In genomic region chr11:3046190-3046589, GRCh38 we compare ENCODE assay signal across 14 cellular contexts. TPM values are rescaled to one million over a fixed set of nuclear protein-coding genes. Genes with fewer than 3 reads are reported as not detected.
DNase-seq lines count a peak whose midpoint lies in the region; ATAC-seq and TF ChIP-seq lines count a peak whose summit lies in the region.
"Had no signal": no experiment of that assay in that cellular context is flagged by ENCODE, and none has a peak within 500 bp of the region (broad histone marks: within the 10 kb centered on the region; RNA-seq: fewer than 3 reads in every experiment).

No MANE protein-coding gene starts in this region.

- CTCF ChIA-PET in naive thymus-derived CD4-positive, alpha-beta T cell (lab: Charles Lee): interaction anchor here (0.7 kb wide), 1 partner anchor 10 kb away, joined by 3 read pairs; no protein-coding TSS in a partner anchor

- H3K4me3 ChIP-seq in GM06990 (replicated peaks; ENCODE audit: low read depth, low read length) (no peak overlapping the region), LNCaP clone FGC (ENCODE audit: low read depth, low read length) (no peak overlapping the region), dorsolateral prefrontal cortex (no peak overlapping the region)
- no peak overlapping the region for H3K4me3 ChIP-seq in naive thymus-derived CD4-positive, alpha-beta T cell (ENCODE audit: low read length)
- H3K4me3 ChIP-seq: left ventricle myocardium inferior, spleen had no signal

- peak; percentile 10 for TF ChIP-seq CTCF in GM06990 (IDR thresholded peaks at IDR 0.05; ENCODE audit: insufficient read depth, low read length, poor library complexity, severe bottlenecking)
- TF ChIP-seq CTCF in LNCaP clone FGC (IDR thresholded peaks at IDR 0.05; ENCODE audit: control insufficient read depth, extremely low read depth, insufficient read depth): peak; percentile 27; the same call in 1 of the 2 replicates
- TF ChIP-seq CTCF in dorsolateral prefrontal cortex (IDR thresholded peaks at IDR 0.05 in 54 of 56, conservative IDR thresholded peaks at IDR 0.05 in 2 of 56; ENCODE audit: low read depth in 1 of 56, partially characterized antibody in 56 of 56): peak in 44 of 56 donors; percentile 10 to 49 (median 30)
- peak; percentile 23 for TF ChIP-seq CTCF in neural crest cell (conservative IDR thresholded peaks at IDR 0.05)

- no peaks in the 10 kb centered on the region for H3K36me3 Mint-ChIP-seq in neural crest cell (ENCODE audit: low read depth)
- peaks cover 0 to 3% (median 2%) of the 10 kb centered on the region in 5 donors for H3K36me3 Mint-ChIP-seq in naive thymus-derived CD4-positive, alpha-beta T cell

- no peaks in the 10 kb centered on the region for H3K9me3 ChIP-seq in naive thymus-derived CD4-positive, alpha-beta T cell (ENCODE audit: control insufficient read depth in 2 of 3, low read length in 3 of 3)
- H3K9me3 ChIP-seq: left ventricle myocardium inferior, spleen had no signal

- intact Hi-C loops in dorsolateral prefrontal cortex (cut with DNase I): no loop called here
- intact Hi-C loops in naive thymus-derived CD4-positive, alpha-beta T cell (cut with micrococcal nuclease): no loop called here

- no peak for ATAC-seq in activated CD4-positive, CD25-positive, alpha-beta regulatory T cell treated with anti-CD3 and anti-CD28 coated beads, Interleukin-2, amount 50 U/mL, for 24 hours
- no peak for ATAC-seq in naive thymus-derived CD4-positive, alpha-beta T cell

- DNase-seq in GM06990 (ENCODE audit: extremely low read depth, insufficient read length) (no peak), LNCaP clone FGC (ENCODE audit: low read depth) (no peak), dorsolateral prefrontal cortex (no peak), neural crest cell (ENCODE audit: low read depth, low spot score) (no peak), DMS79 treated with DMSO at 0.1 percent for 48 hours (lab: John Stamatoyannopoulos, UW) (no peak)
- DNase-seq in activated CD4-positive, CD25-positive, alpha-beta regulatory T cell treated with anti-CD3 and anti-CD28 coated beads, Interleukin-2, amount 50 U/mL, for 72 hours: no peak
- no peak for DNase-seq in naive thymus-derived CD4-positive, alpha-beta T cell
- DNase-seq: OCI-M1, spleen, T-helper 1 cell, trophoblast cell had no signal

- H3K36me3 ChIP-seq in GM06990 (ENCODE audit: control insufficient read depth, insufficient read depth, low read length): peaks cover 27% of the 10 kb centered on the region
- H3K36me3 ChIP-seq in naive thymus-derived CD4-positive, alpha-beta T cell (ENCODE audit: control insufficient read depth in 2 of 3, insufficient read depth in 3 of 3, low read length in 3 of 3): peaks cover 0 to 62% (median 6%) of the 10 kb centered on the region in 3 experiments

- H3K27ac Mint-ChIP-seq in neural crest cell (ENCODE audit: unreplicated experiment): no peak overlapping the region
- H3K27ac Mint-ChIP-seq in naive thymus-derived CD4-positive, alpha-beta T cell: no peak overlapping the region
- H3K27ac Mint-ChIP-seq: activated naive CD4-positive, alpha-beta T cell treated with anti-CD3 and anti-CD28 coated beads, Interleukin-2, amount 50 U/mL, for 24 hours had no signal

- H3K9me3 Mint-ChIP-seq in neural crest cell: no peaks in the 10 kb centered on the region
- H3K9me3 Mint-ChIP-seq in naive thymus-derived CD4-positive, alpha-beta T cell: no peaks in the 10 kb centered on the region
- H3K9me3 Mint-ChIP-seq: activated naive CD4-positive, alpha-beta T cell treated with anti-CD3 and anti-CD28 coated beads, Interleukin-2, amount 50 U/mL, for 24 hours had no signal

- H3K27me3 ChIP-seq in GM06990 (replicated peaks; ENCODE audit: control insufficient read depth, insufficient read depth, low read length): no peaks in the 10 kb centered on the region
- no peaks in the 10 kb centered on the region for H3K27me3 ChIP-seq in dorsolateral prefrontal cortex
- no peaks in the 10 kb centered on the region for H3K27me3 ChIP-seq in naive thymus-derived CD4-positive, alpha-beta T cell (ENCODE audit: control insufficient read depth in 2 of 2, insufficient read depth in 2 of 2, low read length in 2 of 2)
- H3K27me3 ChIP-seq: spleen had no signal

- no peak overlapping the region for H3K4me3 Mint-ChIP-seq in neural crest cell
- no peak overlapping the region for H3K4me3 Mint-ChIP-seq in naive thymus-derived CD4-positive, alpha-beta T cell
- H3K4me3 Mint-ChIP-seq: activated naive CD4-positive, alpha-beta T cell treated with anti-CD3 and anti-CD28 coated beads, Interleukin-2, amount 50 U/mL, for 24 hours had no signal

- peaks cover 0 to 15% of the 10 kb centered on the region in 2 donors for H3K4me1 ChIP-seq in naive thymus-derived CD4-positive, alpha-beta T cell (ENCODE audit: control insufficient read depth in 2 of 2, insufficient read depth in 2 of 2, low read length in 2 of 2)

- POLR2A ChIA-PET in naive thymus-derived CD4-positive, alpha-beta T cell (lab: Charles Lee): no interaction called here

- H3K4me1 Mint-ChIP-seq in neural crest cell: peaks cover 12% of the 10 kb centered on the region
- peaks cover 13 to 32% (median 20%) of the 10 kb centered on the region in 7 donors for H3K4me1 Mint-ChIP-seq in naive thymus-derived CD4-positive, alpha-beta T cell

- H3K27ac ChIP-seq in dorsolateral prefrontal cortex: peak overlapping the region in 2 of 59 donors; percentile 8 to 15
- no peak overlapping the region for H3K27ac ChIP-seq in naive thymus-derived CD4-positive, alpha-beta T cell (ENCODE audit: low read depth, low read length)
- H3K27ac ChIP-seq: left ventricle myocardium inferior, spleen had no signal

- no peaks in the 10 kb centered on the region for H3K27me3 Mint-ChIP-seq in neural crest cell (ENCODE audit: low read depth)
- H3K27me3 Mint-ChIP-seq in naive thymus-derived CD4-positive, alpha-beta T cell: no peaks in the 10 kb centered on the region
- H3K27me3 Mint-ChIP-seq: activated naive CD4-positive, alpha-beta T cell treated with anti-CD3 and anti-CD28 coated beads, Interleukin-2, amount 50 U/mL, for 24 hours had no signal

RNA-seq across cellular contexts. Expression of gene CARS1, which starts 11.0 kb away (rescaled TPM):
- total RNA-seq in dorsolateral prefrontal cortex: 100 to 1,000 TPM in 1 of 120 experiments, 10 to 100 TPM in 119; 40.9 to 104 (median 59.2) TPM
- total RNA-seq in neural crest cell: 59.2 and 61.8 TPM in 2 replicates
- total RNA-seq in naive thymus-derived CD4-positive, alpha-beta T cell: 10 to 100 TPM; 27.8 to 70.4 (median 53.7) TPM
- polyA plus RNA-seq in naive thymus-derived CD4-positive, alpha-beta T cell: 10 to 100 TPM; 23.9 to 30.8 TPM

RNA-seq across cellular contexts. Expression of gene NAP1L4, which starts 54.1 kb away (rescaled TPM):
- total RNA-seq in dorsolateral prefrontal cortex: 100 to 1,000 TPM; 135 to 252 (median 182) TPM
- 219 and 224 TPM in 2 replicates for total RNA-seq in neural crest cell
- total RNA-seq in naive thymus-derived CD4-positive, alpha-beta T cell: 100 to 1,000 TPM; 245 to 356 (median 294) TPM
- polyA plus RNA-seq in naive thymus-derived CD4-positive, alpha-beta T cell: 100 to 1,000 TPM; 134 to 172 TPM
